9 cellular contexts compared by ENCODE assay signal in genomic region chr16:4115209-4115940, GRCh38. TPM values are rescaled to one million over a fixed set of nuclear protein-coding genes. Genes with fewer than 3 reads are reported as not detected.
A peak's percentile ranks its signal among the peaks of the same experiment; 100 is the strongest.
DNase-seq lines count a peak whose midpoint lies in the region; ATAC-seq and TF ChIP-seq lines count a peak whose summit lies in the region.
"Had no signal": no experiment of that assay in that cellular context is flagged by ENCODE, and none has a peak within 500 bp of the region (broad histone marks: within the 10 kb centered on the region; RNA-seq: fewer than 3 reads in every experiment).

No MANE protein-coding gene starts in this region.

- no peaks in the 10 kb centered on the region for H3K36me3 Mint-ChIP-seq in activated naive CD4-positive, alpha-beta T cell treated with anti-CD3 and anti-CD28 coated beads, Interleukin-2, amount 50 U/mL, for 24 hours

- H3K9me3 Mint-ChIP-seq in activated naive CD4-positive, alpha-beta T cell treated with anti-CD3 and anti-CD28 coated beads, Interleukin-2, amount 50 U/mL, for 24 hours = no peaks in the 10 kb centered on the region

- H3K4me3 ChIP-seq in Peyer's patch (peak overlapping the region; percentile 60 to 91 (median 68)), parathyroid adenoma (ENCODE audit: low read depth, low read length) (peak overlapping the region; percentile 35)

- TF ChIP-seq POLR2A in Peyer's patch (IDR thresholded peaks at IDR 0.05) = no peak

- peaks cover 5% of the 10 kb centered on the region for H3K79me2 ChIP-seq in parathyroid adenoma

- DNase-seq in DMS79 treated with DMSO at 0.1 percent for 48 hours (lab: John Stamatoyannopoulos, UW) = peak; percentile 38
- no peak for DNase-seq in DMS79 (lab: John Stamatoyannopoulos, UW)
- DNase-seq in Peyer's patch = peak; percentile 34 to 72 (median 71)
- peak; percentile 79 for DNase-seq in Right ventricle myocardium superior

- H3K27me3 ChIP-seq in Peyer's patch (no peaks in the 10 kb centered on the region), parathyroid adenoma (ENCODE audit: control insufficient read depth, insufficient read depth, low read length) (no peaks in the 10 kb centered on the region)

- H3K9ac ChIP-seq in parathyroid adenoma = no peak overlapping the region

- peak overlapping the region in 3 of 4 donors; percentile 55 to 84 (median 65) for H3K27ac ChIP-seq in Peyer's patch
- H3K27ac ChIP-seq in parathyroid adenoma = no peak overlapping the region
- H3K27ac ChIP-seq: 22Rv1 had no signal

- H3K9me3 ChIP-seq in Peyer's patch (no peaks in the 10 kb centered on the region), parathyroid adenoma (ENCODE audit: control insufficient read depth, low read length) (no peaks in the 10 kb centered on the region)

- H3K4me1 ChIP-seq in Peyer's patch (peaks cover 0 to 44% (median 7%) of the 10 kb centered on the region in 4 donors), parathyroid adenoma (peaks cover 6% of the 10 kb centered on the region)

- no peaks in the 10 kb centered on the region for H3K36me3 ChIP-seq in Peyer's patch
- no peaks in the 10 kb centered on the region for H3K36me3 ChIP-seq in parathyroid adenoma (ENCODE audit: control insufficient read depth, insufficient read depth, low read length)

- H3K4me3 Mint-ChIP-seq in activated naive CD4-positive, alpha-beta T cell treated with anti-CD3 and anti-CD28 coated beads, Interleukin-2, amount 50 U/mL, for 24 hours = peak overlapping the region; percentile 79

- TF ChIP-seq CTCF in Peyer's patch (IDR thresholded peaks at IDR 0.05) (peak in 1 of 6 experiments; percentile 11), parathyroid adenoma (IDR thresholded peaks at IDR 0.05) (no peak)

- H2AFZ ChIP-seq in parathyroid adenoma = peak overlapping the region; percentile 87

- H3K4me2 ChIP-seq in parathyroid adenoma (ENCODE audit: low read length) = peak overlapping the region; percentile 49

- peaks cover 48% of the 10 kb centered on the region for H3K4me1 Mint-ChIP-seq in activated naive CD4-positive, alpha-beta T cell treated with anti-CD3 and anti-CD28 coated beads, Interleukin-2, amount 50 U/mL, for 24 hours

- ATAC-seq in HG03103 (IDR thresholded peaks at IDR 0.05; ENCODE audit: low read depth, unreplicated experiment) (peak; percentile 33), Right ventricle myocardium superior (ENCODE audit: poor library complexity) (peak; percentile 54), GM18517 (IDR thresholded peaks at IDR 0.05; ENCODE audit: unreplicated experiment) (no peak)

- intact Hi-C loops in Right ventricle myocardium superior (cut with DNase I) = loop anchor here (10.0 kb wide), 1 partner anchor 121 kb away; no protein-coding TSS in a partner anchor

- H3K27me3 Mint-ChIP-seq in activated naive CD4-positive, alpha-beta T cell treated with anti-CD3 and anti-CD28 coated beads, Interleukin-2, amount 50 U/mL, for 24 hours = no peaks in the 10 kb centered on the region

- no peak overlapping the region for H3K27ac Mint-ChIP-seq in activated naive CD4-positive, alpha-beta T cell treated with anti-CD3 and anti-CD28 coated beads, Interleukin-2, amount 50 U/mL, for 24 hours

RNA-seq across cellular contexts. Expression of gene ADCY9, which starts 0.9 kb away (rescaled TPM):
- total RNA-seq in Peyer's patch (10 to 100 TPM; 19.8 to 47.3 (median 44.0) TPM), Right ventricle myocardium superior (44.8 TPM)
